ENCODE assay signal across 8 cellular contexts in genomic region chr9:101530076-101530711, GRCh38. TPM values are rescaled to one million over a fixed set of nuclear protein-coding genes. Genes with fewer than 3 reads are reported as not detected.
DNase-seq lines count a peak whose midpoint lies in the region; TF ChIP-seq lines count a peak whose summit lies in the region.

No MANE protein-coding gene starts in this region.

- no peak overlapping the region for H3K27ac Mint-ChIP-seq in activated naive CD4-positive, alpha-beta T cell treated with anti-CD3 and anti-CD28 coated beads, Interleukin-2, amount 10 ng/mL, durations not matched to agents 7 days and 5 days

- H3K4me3 ChIP-seq in HFF-Myc (replicated peaks; ENCODE audit: low read depth, low read length): no peak overlapping the region
- no peak overlapping the region for H3K4me3 ChIP-seq in SK-N-MC

- H3K9me3 Mint-ChIP-seq in activated naive CD4-positive, alpha-beta T cell treated with anti-CD3 and anti-CD28 coated beads, Interleukin-2, amount 10 ng/mL, durations not matched to agents 7 days and 5 days: no peaks in the 10 kb centered on the region

- peak; percentile 61 for DNase-seq in HFF-Myc (ENCODE audit: extremely low read depth, low read depth)
- DNase-seq in NAMALWA (ENCODE audit: low spot score): peak; percentile 92
- peak; percentile 10 for DNase-seq in SK-N-MC (ENCODE audit: low read depth, low spot score)
- DNase-seq in activated naive CD4-positive, alpha-beta T cell treated with anti-CD3 and anti-CD28 coated beads, Interleukin-2, amount 10 ng/mL, durations not matched to agents 7 days and 5 days: peak; percentile 74
- DNase-seq in head of caudate nucleus: peak; percentile 53 to 93 (median 81)
- DNase-seq in renal cortical epithelial cell (ENCODE audit: low read depth): peak; percentile 68
- DNase-seq in cortex of kidney (lab: John Stamatoyannopoulos, UW): no peak

- TF ChIP-seq CTCF in GM12872 (IDR thresholded peaks at IDR 0.05; ENCODE audit: insufficient read depth, low read depth, low read length) (peak; percentile 80), HFF-Myc (IDR thresholded peaks at IDR 0.05; ENCODE audit: low read depth, low read length, missing control alignments) (peak; percentile 80)

- intact Hi-C loops in head of caudate nucleus (cut with DNase I): loop anchor here (2.0 kb wide), 1 partner anchor 71 kb away; no protein-coding TSS in a partner anchor

- H3K9ac ChIP-seq in SK-N-MC (ENCODE audit: insufficient read length): no peak overlapping the region

- no peaks in the 10 kb centered on the region for H3K27me3 Mint-ChIP-seq in activated naive CD4-positive, alpha-beta T cell treated with anti-CD3 and anti-CD28 coated beads, Interleukin-2, amount 10 ng/mL, durations not matched to agents 7 days and 5 days

- H3K36me3 Mint-ChIP-seq in activated naive CD4-positive, alpha-beta T cell treated with anti-CD3 and anti-CD28 coated beads, Interleukin-2, amount 10 ng/mL, durations not matched to agents 7 days and 5 days: no peaks in the 10 kb centered on the region

- H3K9me3 ChIP-seq in SK-N-MC (ENCODE audit: low read depth, low read length): no peaks in the 10 kb centered on the region

- CTCF ChIA-PET in activated naive CD4-positive, alpha-beta T cell treated with anti-CD3 and anti-CD28 coated beads, Interleukin-2, amount 10 ng/mL, durations not matched to agents 7 days and 5 days (lab: Charles Lee): interaction anchor here (0.6 to 2.2 kb wide), 12 partner anchors 10 to 81 kb away, joined by 3 to 33 read pairs (median 6); no protein-coding TSS in a partner anchor

- H3K36me3 ChIP-seq in SK-N-MC (ENCODE audit: insufficient read depth, low read length): peaks cover under 1% of the 10 kb centered on the region

- peaks cover 18% of the 10 kb centered on the region for H3K4me1 Mint-ChIP-seq in activated naive CD4-positive, alpha-beta T cell treated with anti-CD3 and anti-CD28 coated beads, Interleukin-2, amount 10 ng/mL, durations not matched to agents 7 days and 5 days

- H3K4me3 Mint-ChIP-seq in activated naive CD4-positive, alpha-beta T cell treated with anti-CD3 and anti-CD28 coated beads, Interleukin-2, amount 10 ng/mL, durations not matched to agents 7 days and 5 days: no peak overlapping the region

- H3K27ac ChIP-seq in SK-N-MC: no peak overlapping the region

RNA-seq across cellular contexts. Expression of gene RNF20, which starts 3.5 kb away (rescaled TPM):
- 19.4 and 47.3 TPM in 2 replicates for total RNA-seq in renal cortical epithelial cell
